In genomic region chr4:59484948-59485347, GRCh38 we compare ENCODE assay signal across 21 cellular contexts.
"Had no signal": no experiment of that assay in that cellular context is flagged by ENCODE, and none has a peak within 500 bp of the region (broad histone marks: within the 10 kb centered on the region; RNA-seq: fewer than 3 reads in every experiment).

No MANE protein-coding gene starts in this region.

- FAIRE-seq: bronchial epithelial cell, endometrium had no signal

- DNase-seq: activated B cell treated with CpG ODN at 0.5 μM for 24 hours; activated CD4-positive, alpha-beta T cell treated with anti-CD3 and anti-CD28 coated beads, Interleukin-2, amount 50 U/mL, for 1 hour; activated CD8-positive, alpha-beta T cell treated with anti-CD3 and anti-CD28 coated beads for 36 hours; activated T-cell treated with anti-CD3 and anti-CD28 coated beads, Interleukin-2, amount 50 U/mL, for 4 hours; anterior cingulate cortex; dermis blood vessel endothelial cell; effector CD4-positive, alpha-beta T cell; esophagus squamous epithelium; foreskin melanocyte; left ventricle myocardium superior; naive B cell; nephron progenitor cell; right lobe of liver; stimulated activated CD4-positive, alpha-beta T cell treated with anti-CD3 and anti-CD28 coated beads, Interleukin-12 subunit alpha, Interleukin-12 subunit beta, amount 100 ng/mL, for 4 hours; stimulated activated CD4-positive, alpha-beta T cell treated with anti-CD3 and anti-CD28 coated beads, Interleukin-4, amount 100 ng/mL, for 1 hour; stimulated activated naive CD8-positive, alpha-beta T cell treated with anti-CD3 and anti-CD28 coated beads, Interleukin-15, amount 100 ng/mL, for 72 hours; substantia nigra; T-helper 9 cell; uterus had no signal
